In the genomic region with DNA sequence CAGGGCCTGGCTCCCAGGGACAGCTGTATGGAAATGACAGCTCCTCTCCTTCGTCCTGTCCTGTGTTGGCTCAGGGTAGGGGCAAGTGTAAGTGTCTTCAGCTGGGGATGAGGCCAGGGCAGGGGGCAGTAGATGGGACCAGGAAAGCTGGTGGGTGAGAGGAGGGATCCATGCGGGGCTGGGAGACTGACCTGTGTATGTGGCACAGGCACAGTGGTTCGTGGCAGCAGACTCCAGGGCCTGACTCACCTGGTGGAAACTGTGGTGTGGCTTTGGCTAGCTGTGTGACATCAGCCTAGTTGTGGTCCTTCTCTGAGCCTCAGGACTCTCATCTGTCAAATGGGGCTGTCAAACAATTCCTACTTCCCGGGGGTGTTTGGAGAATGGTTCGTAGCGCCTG, we compare ENCODE assay signal across 28 cellular contexts. TPM values are rescaled to one million over a fixed set of nuclear protein-coding genes. Genes with fewer than 3 reads are reported as not detected.
"Had no signal": no experiment of that assay in that cellular context is flagged by ENCODE, and none has a peak within 500 bp of the region (broad histone marks: within the 10 kb centered on the region; RNA-seq: fewer than 3 reads in every experiment).

No MANE protein-coding gene starts in this region.

- H3K36me3 Mint-ChIP-seq: immature natural killer cell; mesothelial cell of epicardium; naive thymus-derived CD8-positive, alpha-beta T cell; stimulated activated naive B cell treated with anti-CD40 and anti-IgM and Interleukin-4, amounts not matched to agents 10 μg/mL and 1 μg/mL and 100 μg/mL, for 72 hours; type B pancreatic cell; WTC11 had no signal

- H3K27ac Mint-ChIP-seq: activated naive CD4-positive, alpha-beta T cell treated with anti-CD3 and anti-CD28 coated beads for 36 hours; activated T-cell treated with anti-CD3 and anti-CD28 coated beads, Interleukin-2, amount 50 U/mL, for 24 hours; activated T-helper 2 cell treated with anti-CD3 and anti-CD28 coated beads, Interferon-gamma antibody, Interleukin-2, Interleukin-4, amounts not matched to agents 10 μg/mL and 5 μg/mL and 100 μg/mL, durations not matched to agents 14 hours and 24 hours and 36 hours; immature natural killer cell; mesothelial cell of epicardium; naive thymus-derived CD8-positive, alpha-beta T cell; stimulated activated naive B cell treated with anti-CD40 and anti-IgM and Interleukin-4, amounts not matched to agents 10 μg/mL and 1 μg/mL and 100 μg/mL, for 72 hours; WTC11 had no signal

- DNase-seq: activated CD8-positive, alpha-beta memory T cell treated with anti-CD3 and anti-CD28 coated beads for 24 hours; activated CD8-positive, alpha-beta memory T cell treated with anti-CD3 and anti-CD28 coated beads, Interleukin-2, amount 50 U/mL, for 4 hours; activated naive CD4-positive, alpha-beta T cell treated with anti-CD3 and anti-CD28 coated beads for 36 hours; activated T-cell treated with anti-CD3 and anti-CD28 coated beads, Interleukin-2, amount 50 U/mL, for 24 hours; central memory CD4-positive, alpha-beta T cell; effector memory CD4-positive, alpha-beta T cell; immature natural killer cell; left lung; naive thymus-derived CD8-positive, alpha-beta T cell; ovary; right cardiac atrium; stimulated activated CD4-positive, alpha-beta T cell treated with anti-CD3 and anti-CD28 coated beads, Interleukin-2, amount 100 ng/mL, for 24 hours; stimulated activated naive B cell treated with anti-CD40 and anti-IgM and Interleukin-4, amounts not matched to agents 10 μg/mL and 1 μg/mL and 100 μg/mL, for 72 hours; T-helper 9 cell had no signal

- H3K4me3 ChIP-seq: body of pancreas, hepatocyte, left lung, ovary, thoracic aorta had no signal

- H3K79me2 ChIP-seq: hepatocyte had no signal

- H3K27me3 ChIP-seq: body of pancreas, ovary had no signal

- H3K4me2 ChIP-seq: hepatocyte had no signal

- H3K4me1 Mint-ChIP-seq: immature natural killer cell; mesothelial cell of epicardium; naive thymus-derived CD8-positive, alpha-beta T cell had no signal

- H3K4me1 ChIP-seq: left lung had no signal

- H3K9me3 Mint-ChIP-seq: activated naive CD4-positive, alpha-beta T cell treated with anti-CD3 and anti-CD28 coated beads for 36 hours; activated T-cell treated with anti-CD3 and anti-CD28 coated beads, Interleukin-2, amount 50 U/mL, for 24 hours; activated T-helper 2 cell treated with anti-CD3 and anti-CD28 coated beads, Interferon-gamma antibody, Interleukin-2, Interleukin-4, amounts not matched to agents 10 μg/mL and 5 μg/mL and 100 μg/mL, durations not matched to agents 14 hours and 24 hours and 36 hours; immature natural killer cell; mesothelial cell of epicardium; type B pancreatic cell had no signal

- H3K36me3 ChIP-seq: left lung, ovary, thoracic aorta had no signal

- H3K4me3 Mint-ChIP-seq: activated naive CD4-positive, alpha-beta T cell treated with anti-CD3 and anti-CD28 coated beads for 36 hours; activated T-cell treated with anti-CD3 and anti-CD28 coated beads, Interleukin-2, amount 50 U/mL, for 24 hours; immature natural killer cell; mesothelial cell of epicardium; naive thymus-derived CD8-positive, alpha-beta T cell; stimulated activated naive B cell treated with anti-CD40 and anti-IgM and Interleukin-4, amounts not matched to agents 10 μg/mL and 1 μg/mL and 100 μg/mL, for 72 hours; type B pancreatic cell; WTC11 had no signal

- H3K9me3 ChIP-seq: body of pancreas, left lung, ovary, thoracic aorta had no signal

- ATAC-seq: esophagus mucosa; left lung; naive thymus-derived CD8-positive, alpha-beta T cell; right cardiac atrium; stimulated activated naive B cell treated with anti-CD40 and anti-IgM and Interleukin-4, amounts not matched to agents 10 μg/mL and 1 μg/mL and 100 μg/mL, for 72 hours had no signal

- H2AFZ ChIP-seq: hepatocyte had no signal

- H3K27ac ChIP-seq: body of pancreas, hepatocyte, left lung, ovary, thoracic aorta had no signal

RNA-seq across cellular contexts. Expression of a gene that starts 13.7 kb away (rescaled TPM):
- total RNA-seq: activated naive CD4-positive, alpha-beta T cell treated with anti-CD3 and anti-CD28 coated beads for 36 hours; activated T-helper 2 cell treated with anti-CD3 and anti-CD28 coated beads, Interferon-gamma antibody, Interleukin-2, Interleukin-4, amounts not matched to agents 10 μg/mL and 5 μg/mL and 100 μg/mL, durations not matched to agents 14 hours and 24 hours and 36 hours; dermis microvascular lymphatic vessel endothelial cell; endothelial cell of umbilical vein; esophagus mucosa; hepatocyte; left lung; lung microvascular endothelial cell; mesothelial cell of epicardium; naive thymus-derived CD8-positive, alpha-beta T cell; ovary; pulmonary artery endothelial cell; right cardiac atrium; skeletal muscle tissue; T-helper 1 cell treated with Interleukin-12 subunit alpha and Interleukin-12 subunit beta and Interleukin-4 antibody, amounts not matched to agents 30 ng/mL and 1 ng/mL, for 36 hours; thoracic aorta had no signal
- polyA plus RNA-seq: endothelial cell of umbilical vein; hepatocyte; immature natural killer cell; naive thymus-derived CD8-positive, alpha-beta T cell; ovary; right cardiac atrium had no signal
